9 cellular contexts compared by ENCODE assay signal in genomic region chrX:6891404-6891803, GRCh38.
"Had no signal": no experiment of that assay in that cellular context is flagged by ENCODE, and none has a peak within 500 bp of the region (broad histone marks: within the 10 kb centered on the region; RNA-seq: fewer than 3 reads in every experiment).

No MANE protein-coding gene starts in this region.

- H3K4me1 ChIP-seq: HAP-1 had no signal

- H3K9me3 ChIP-seq: HAP-1 had no signal

- H3K9me3 Mint-ChIP-seq: HFFc6 had no signal

- H3K27ac Mint-ChIP-seq: HFFc6 had no signal

- H3K4me3 ChIP-seq: GM23248, HAP-1, K562 had no signal

- H3K36me3 ChIP-seq: HAP-1 had no signal

- H3K27ac ChIP-seq: GM23248, HL-60 had no signal

- DNase-seq: GM23248, GOT3, H7, HFFc6, IMR-90 had no signal

- H3K4me3 Mint-ChIP-seq: HFFc6 had no signal

- ATAC-seq: HCT116, K562 had no signal
